Comparison of ENCODE assay signal across 19 cellular contexts in genomic region chr3:174223042-174223441, GRCh38.
"Had no signal": no experiment of that assay in that cellular context is flagged by ENCODE, and none has a peak within 500 bp of the region (broad histone marks: within the 10 kb centered on the region; RNA-seq: fewer than 3 reads in every experiment).

No MANE protein-coding gene starts in this region.

- DNase-seq: KBM-7, MV-4-11, NCI-H1048, NCI-H1105, NCI-H1417, NCI-H1436 treated with DMSO at 0.1 percent for 48 hours, NCI-H1694, NCI-H187 treated with DMSO at 0.1 percent for 48 hours, NCI-H2029 treated with DMSO at 0.1 percent for 48 hours, NCI-H2171, NCI-H226, NCI-H524 treated with DMSO at 0.1 percent for 48 hours, NCI-H82, Right ventricle myocardium superior, RPMI8226, SK-N-SH, SW 1271, T-cell had no signal

- ATAC-seq: T-cell had no signal

- H3K36me3 Mint-ChIP-seq: T-cell had no signal

- H3K9me3 Mint-ChIP-seq: T-cell; T-helper 1 cell treated with Interleukin-12 subunit alpha and Interleukin-12 subunit beta and Interleukin-4 antibody, amounts not matched to agents 30 μg/mL and 1 μg/mL, for 36 hours had no signal

- H3K4me3 Mint-ChIP-seq: T-cell; T-helper 1 cell treated with Interleukin-12 subunit alpha and Interleukin-12 subunit beta and Interleukin-4 antibody, amounts not matched to agents 30 μg/mL and 1 μg/mL, for 36 hours had no signal

- H3K4me1 Mint-ChIP-seq: T-cell had no signal

- H3K9me3 ChIP-seq: SK-N-SH had no signal

- H3K27me3 Mint-ChIP-seq: T-cell had no signal

- H3K27ac Mint-ChIP-seq: T-cell; T-helper 1 cell treated with Interleukin-12 subunit alpha and Interleukin-12 subunit beta and Interleukin-4 antibody, amounts not matched to agents 30 μg/mL and 1 μg/mL, for 36 hours had no signal
